ENCODE assay signal across 1 cellular context in genomic region chr7:129536323-129536722, GRCh38.
TF ChIP-seq lines count a peak whose summit lies in the region.

No MANE protein-coding gene starts in this region.

TF ChIP-seq in GM12878, 131 proteins besides CTCF, POLR2A, EP300 and RAD21 (continued from another document):
- no peak for TF ChIP-seq E2F8 (IDR thresholded peaks at IDR 0.05; ENCODE audit: low read depth, partially characterized antibody)
